9 cellular contexts compared by ENCODE assay signal in genomic region chr2:134739879-134740301, GRCh38. TPM values are rescaled to one million over a fixed set of nuclear protein-coding genes. Genes with fewer than 3 reads are reported as not detected.
DNase-seq lines count a peak whose midpoint lies in the region; ATAC-seq and TF ChIP-seq lines count a peak whose summit lies in the region.
"Had no signal": no experiment of that assay in that cellular context is flagged by ENCODE, and none has a peak within 500 bp of the region (broad histone marks: within the 10 kb centered on the region; RNA-seq: fewer than 3 reads in every experiment).

No MANE protein-coding gene starts in this region.

- no peak for DNase-seq in heart left ventricle
- no peak for DNase-seq in right atrium auricular region (ENCODE audit: low spot score)
- peak; percentile 43 for DNase-seq in SW480 (ENCODE audit: low spot score)
- no peak for DNase-seq in upper lobe of right lung
- no peak for DNase-seq in DMS53 treated with DMSO at 0.1 percent for 48 hours (lab: John Stamatoyannopoulos, UW; ENCODE audit: unreplicated experiment)
- DNase-seq in prostate gland (ENCODE audit: low spot score), result no peak
- DNase-seq in G401 (ENCODE audit: low spot score), result no peak

- peaks cover 0 to 3% (median 0%) of the 10 kb centered on the region in 9 donors for H3K27me3 ChIP-seq in heart left ventricle
- H3K27me3 ChIP-seq in right atrium auricular region, result no peaks in the 10 kb centered on the region
- H3K27me3 ChIP-seq in upper lobe of right lung, result no peaks in the 10 kb centered on the region
- no peaks in the 10 kb centered on the region for H3K27me3 ChIP-seq in prostate gland (replicated peaks; ENCODE audit: insufficient read depth)

- 75 to 85% (median 81%) methylated on average over 6 of the region's 6 CpGs for WGBS in heart left ventricle, 4 donors
- 68% methylated on average over 6 of the region's 6 CpGs for WGBS in prostate gland

- H3K36me3 ChIP-seq in heart left ventricle, result no peaks in the 10 kb centered on the region
- no peaks in the 10 kb centered on the region for H3K36me3 ChIP-seq in right atrium auricular region
- no peaks in the 10 kb centered on the region for H3K36me3 ChIP-seq in upper lobe of right lung
- H3K36me3 ChIP-seq in prostate gland, result no peaks in the 10 kb centered on the region

- TF ChIP-seq CTCF in heart left ventricle (IDR thresholded peaks at IDR 0.05) (no peak), right atrium auricular region (IDR thresholded peaks at IDR 0.05) (no peak), upper lobe of right lung (IDR thresholded peaks at IDR 0.05) (no peak), prostate gland (IDR thresholded peaks at IDR 0.05) (no peak)

- TF ChIP-seq POLR2A in heart left ventricle (IDR thresholded peaks at IDR 0.05), result no peak
- TF ChIP-seq POLR2A in prostate gland (IDR thresholded peaks at IDR 0.05), result no peak

- H3K27ac ChIP-seq in heart left ventricle (peak overlapping the region in 1 of 12 donors; percentile 75), right atrium auricular region (no peak overlapping the region), upper lobe of right lung (no peak overlapping the region), prostate gland (no peak overlapping the region)

- in situ Hi-C loops in G401 (cut with HindIII; ENCODE audit: low sequenced_read_pairs), result no loop called here

- no peaks in the 10 kb centered on the region for H3K9me3 ChIP-seq in heart left ventricle
- no peaks in the 10 kb centered on the region for H3K9me3 ChIP-seq in right atrium auricular region
- no peaks in the 10 kb centered on the region for H3K9me3 ChIP-seq in upper lobe of right lung
- H3K9me3 ChIP-seq in prostate gland, result no peaks in the 10 kb centered on the region

- no peak overlapping the region for H3K4me3 ChIP-seq in heart left ventricle
- H3K4me3 ChIP-seq in right atrium auricular region, result no peak overlapping the region
- no peak overlapping the region for H3K4me3 ChIP-seq in upper lobe of right lung
- no peak overlapping the region for H3K4me3 ChIP-seq in prostate gland

- intact Hi-C loops in heart left ventricle (cut with DNase I) (no loop called here), upper lobe of right lung (cut with DNase I) (no loop called here), prostate gland (cut with DNase I) (no loop called here)

- ATAC-seq in heart left ventricle (peak; percentile 41 to 86 (median 66)), HG03103 (IDR thresholded peaks at IDR 0.05; ENCODE audit: low read depth, unreplicated experiment) (peak; percentile 93), upper lobe of right lung (peak; percentile 90)

- H3K4me1 ChIP-seq in heart left ventricle, result peaks cover 0 to 25% (median 0%) of the 10 kb centered on the region in 12 donors
- no peaks in the 10 kb centered on the region for H3K4me1 ChIP-seq in right atrium auricular region
- H3K4me1 ChIP-seq in upper lobe of right lung, result peaks cover 7% of the 10 kb centered on the region
- no peaks in the 10 kb centered on the region for H3K4me1 ChIP-seq in prostate gland (replicated peaks)

RNA-seq across cellular contexts. Expression of gene TMEM163, which starts 21.1 kb away (rescaled TPM):
- total RNA-seq in heart left ventricle (1 to 10 TPM in 1 of 9 donors, under 1 TPM in 8; 0.14 to 1.4 (median 0.47) TPM), right atrium auricular region (1 to 10 TPM; 3.1 to 8.9 TPM), upper lobe of right lung (34.6 TPM), prostate gland (10 to 100 TPM in 1 of 2 donors, under 1 TPM in 1; 0.55 to 23.1 TPM)
- 1 to 10 TPM in 1 of 2 donors, under 1 TPM in 1; 0.42 to 1.2 TPM for polyA plus RNA-seq in heart left ventricle
- not detected in 2 replicates for total RNA-seq in G401 (2014; rRNA removed; shearing (Covaris generic))
- polyA plus RNA-seq: AG04450 had no signal
